In the genomic region with DNA sequence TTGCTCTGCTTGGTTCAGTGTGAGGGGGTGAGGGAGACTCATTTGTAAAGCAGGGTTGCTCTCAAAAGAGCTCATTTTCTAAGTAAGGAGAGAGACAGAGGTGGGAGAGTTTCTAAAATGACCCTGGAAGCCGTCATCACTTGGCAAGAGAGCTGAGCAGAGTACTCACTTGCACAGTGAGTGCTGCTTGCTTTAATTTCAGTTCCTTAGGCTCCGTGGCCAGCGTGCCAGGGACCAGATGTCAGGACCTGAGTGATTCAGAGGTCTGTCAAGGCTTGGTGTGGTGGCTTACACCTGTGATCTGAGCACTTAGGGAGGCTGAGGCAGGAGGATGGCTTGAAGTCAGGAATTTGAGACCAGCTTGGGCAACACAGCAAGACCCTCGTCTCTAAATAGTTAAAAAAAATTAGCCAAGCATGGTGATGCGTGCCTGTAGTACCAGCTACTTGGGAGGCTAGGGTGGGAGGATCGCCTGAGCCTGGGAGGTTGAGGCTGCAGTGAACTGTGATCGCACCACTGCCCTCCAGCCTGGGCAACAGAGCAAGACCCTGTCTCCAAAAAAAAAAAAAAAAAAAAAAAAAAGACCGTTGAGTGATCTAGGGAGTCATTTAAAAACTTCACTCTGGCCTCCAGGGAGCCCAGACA, we compare ENCODE assay signal across 14 cellular contexts. TPM values are rescaled to one million over a fixed set of nuclear protein-coding genes. Genes with fewer than 3 reads are reported as not detected.
A peak's percentile ranks its signal among the peaks of the same experiment; 100 is the strongest.
DNase-seq lines count a peak whose midpoint lies in the region; ATAC-seq, FAIRE-seq and TF ChIP-seq lines count a peak whose summit lies in the region.
"Had no signal": no experiment of that assay in that cellular context is flagged by ENCODE, and none has a peak within 500 bp of the region (broad histone marks: within the 10 kb centered on the region; RNA-seq: fewer than 3 reads in every experiment).

No MANE protein-coding gene starts in this region.

- no TSS peak for BruUV-seq in GM12878 (replicated peaks; lab: Mats Ljungman, UMichigan)

- H3K9ac ChIP-seq in GM12878 (ENCODE audit: control insufficient read depth, insufficient read depth, low read length): no peak overlapping the region
- peak overlapping the region; percentile 66 for H3K9ac ChIP-seq in neural cell (ENCODE audit: low read length)

- peak overlapping the region; percentile 71 for H3K27ac Mint-ChIP-seq in activated CD4-positive, alpha-beta T cell treated with anti-CD3 and anti-CD28 coated beads for 36 hours

- peak overlapping the region; percentile 90 for H3K4me3 Mint-ChIP-seq in activated CD4-positive, alpha-beta T cell treated with anti-CD3 and anti-CD28 coated beads for 36 hours

- POLR2A ChIA-PET in activated CD4-positive, alpha-beta T cell treated with anti-CD3 and anti-CD28 coated beads for 36 hours (lab: Charles Lee): no interaction called here
- POLR2A ChIA-PET in GM12878 (lab: Charles Lee): interaction anchor here (0.6 to 1.3 kb wide), 3 partner anchors 17 to 48 kb away, joined by 3 to 8 read pairs (median 3); no protein-coding TSS in a partner anchor

- H3K4me3 ChIP-seq in MG63 (no peak overlapping the region), GM12878 (no peak overlapping the region), neural cell (ENCODE audit: low read length) (peak overlapping the region; percentile 77)

- H3K4me2 ChIP-seq in GM12878 (ENCODE audit: control insufficient read depth, insufficient read depth) (peak overlapping the region; percentile 92), neural cell (ENCODE audit: low read length) (peak overlapping the region; percentile 88)

- H3K36me3 ChIP-seq in MG63: peaks cover 15% of the 10 kb centered on the region
- H3K36me3 ChIP-seq in GM12878 (ENCODE audit: control insufficient read depth in 2 of 2, insufficient read depth in 2 of 2, low read length in 1 of 2): peaks cover 0 to 7% of the 10 kb centered on the region in 2 experiments; a peak in 1 of 4 replicates
- no peaks in the 10 kb centered on the region for H3K36me3 ChIP-seq in neural cell (ENCODE audit: insufficient read depth, low read length)

- FAIRE-seq in GM12878 (lab: Jason Lieb, UNC): no peak

- H3K79me2 ChIP-seq in GM12878 (ENCODE audit: control insufficient read depth, insufficient read depth, low read length) (no peaks in the 10 kb centered on the region), neural cell (replicated peaks; ENCODE audit: insufficient read depth, low read length) (no peaks in the 10 kb centered on the region)

- H2AFZ ChIP-seq in GM12878 (ENCODE audit: control insufficient read depth, low read depth, low read length) (no peak overlapping the region), neural cell (ENCODE audit: low read depth, low read length) (no peak overlapping the region)

- 9% methylated on average over 6 of the region's 8 CpGs for WGBS in GM12878 (ENCODE audit: insufficient coverage, insufficient replicate concordance, low lambda C conversion rate, missing lambda C conversion rate)

- H3K27ac ChIP-seq in GM12878 (ENCODE audit: control insufficient read depth, insufficient read depth) (no peak overlapping the region), neural cell (ENCODE audit: low read length) (no peak overlapping the region)

- in situ Hi-C loops in GM12878 (cut with MboI): no loop called here

- H4K20me1 ChIP-seq in GM12878 (ENCODE audit: control insufficient read depth, insufficient read depth): no peaks in the 10 kb centered on the region
- H4K20me1 ChIP-seq in neural cell (ENCODE audit: insufficient read depth): no peaks in the 10 kb centered on the region

- no peak for TF ChIP-seq POLR2A in GM12878 (IDR thresholded peaks at IDR 0.05; ENCODE audit: low read depth, low read length)

- peaks cover 10% of the 10 kb centered on the region for H3K4me1 ChIP-seq in GM12878 (ENCODE audit: control insufficient read depth, insufficient read depth, low read length)

- H3K27me3 ChIP-seq in MG63 (no peaks in the 10 kb centered on the region), GM12878 (replicated peaks in 1 of 2; ENCODE audit: control insufficient read depth in 2 of 2, insufficient read depth in 2 of 2, low read length in 1 of 2) (no peaks in the 10 kb centered on the region), neural cell (ENCODE audit: insufficient read depth, low read depth, low read length) (no peaks in the 10 kb centered on the region)
- H3K27me3 ChIP-seq: esophagus squamous epithelium had no signal

- RAD21 ChIA-PET in GM12878 (lab: Charles Lee; ENCODE audit: unreplicated experiment): interaction anchor here (1.0 kb wide), 1 partner anchor 12 kb away, joined by 3 read pairs; a partner anchor contains a TSS

- no peaks in the 10 kb centered on the region for H3K9me3 Mint-ChIP-seq in activated CD4-positive, alpha-beta T cell treated with anti-CD3 and anti-CD28 coated beads for 36 hours (ENCODE audit: low read depth)

- TF ChIP-seq RAD21 in GM12878 (IDR thresholded peaks at IDR 0.05; ENCODE audit: insufficient read depth, low read depth, low read length): no peak
- TF ChIP-seq RAD21 in neural cell (conservative IDR thresholded peaks at IDR 0.05): no peak

- H3K9me2 ChIP-seq in neural cell (ENCODE audit: insufficient read depth, low read length): no peaks in the 10 kb centered on the region

- TF ChIP-seq EP300 in GM12878 (IDR thresholded peaks at IDR 0.05; ENCODE audit: borderline replicate concordance in 1 of 2, control insufficient read depth in 1 of 2, low read depth in 2 of 2, low read length in 2 of 2): no peak
- no peak for TF ChIP-seq EP300 in neural cell (conservative IDR thresholded peaks at IDR 0.05; ENCODE audit: poor library complexity, severe bottlenecking)

- H3F3A ChIP-seq in neural cell (ENCODE audit: insufficient read depth, low read length, poor library complexity, severe bottlenecking): no peaks in the 10 kb centered on the region

- no peaks in the 10 kb centered on the region for H3K9me3 ChIP-seq in MG63
- no peaks in the 10 kb centered on the region for H3K9me3 ChIP-seq in GM12878 (replicated peaks; ENCODE audit: control insufficient read depth, insufficient read depth, low read length)
- H3K9me3 ChIP-seq in neural cell (ENCODE audit: low read length): no peaks in the 10 kb centered on the region
- H3K9me3 ChIP-seq: esophagus squamous epithelium had no signal

- no peak for ATAC-seq in activated CD4-positive, alpha-beta T cell treated with anti-CD3 and anti-CD28 coated beads for 36 hours
- ATAC-seq in GM12878: no peak

- CTCF ChIA-PET in activated CD4-positive, alpha-beta T cell treated with anti-CD3 and anti-CD28 coated beads for 36 hours (lab: Charles Lee): interaction anchor here (0.6 to 2.2 kb wide), 8 partner anchors 9 to 95 kb away, joined by 3 to 9 read pairs (median 3); a partner anchor contains a TSS
- CTCF ChIA-PET in GM12878 (lab: Yijun Ruan, JAX): interaction anchor here (0.7 to 1.7 kb wide), 6 partner anchors 9 to 95 kb away, joined by 3 to 10 read pairs (median 4); no protein-coding TSS in a partner anchor

- H3K27me3 Mint-ChIP-seq in activated CD4-positive, alpha-beta T cell treated with anti-CD3 and anti-CD28 coated beads for 36 hours: no peaks in the 10 kb centered on the region

- SMC1A ChIA-PET in GM12878 (lab: Charles Lee; ENCODE audit: uncharacterized antibody, unreplicated experiment): interaction anchor here (1.1 to 1.4 kb wide), 3 partner anchors 12 to 92 kb away, joined by 3 to 5 read pairs (median 3); a partner anchor contains a TSS

- no peak for DNase-seq in activated CD4-positive, alpha-beta T cell treated with anti-CD3 and anti-CD28 coated beads for 36 hours
- no peak for DNase-seq in activated CD4-positive, alpha-beta T cell treated with anti-CD3 and anti-CD28 coated beads, Interleukin-2, amount 50 U/mL, for 48 hours
- peak; percentile 33 for DNase-seq in MG63
- no peak for DNase-seq in GM12878 (ENCODE audit: low read depth, low spot score)
- DNase-seq in NK-92 treated with Interleukin-12 subunit alpha and Interleukin-12 subunit beta, amount 100 ng/mL, for 24 hours (lab: John Stamatoyannopoulos, UW): no peak
- no peak for DNase-seq in anterior cingulate cortex (lab: John Stamatoyannopoulos, UW)
- DNase-seq in NCI-H2196 (lab: John Stamatoyannopoulos, UW; ENCODE audit: unreplicated experiment): no peak
- DNase-seq: ACHN; activated CD4-positive, alpha-beta T cell treated with anti-CD3 and anti-CD28 coated beads for 4 hours; esophagus squamous epithelium; IMR-90; NCI-H446; Right ventricle myocardium superior had no signal

- H3K36me3 Mint-ChIP-seq in activated CD4-positive, alpha-beta T cell treated with anti-CD3 and anti-CD28 coated beads for 36 hours (ENCODE audit: low read depth): peaks cover 12% of the 10 kb centered on the region

- peaks cover 24% of the 10 kb centered on the region for H3K4me1 Mint-ChIP-seq in activated CD4-positive, alpha-beta T cell treated with anti-CD3 and anti-CD28 coated beads for 36 hours

- TF ChIP-seq CTCF in GM12878 (IDR thresholded peaks at IDR 0.05 in 2 of 3, conservative IDR thresholded peaks at IDR 0.05 in 1 of 3; ENCODE audit: control insufficient read depth in 2 of 3, extremely low read depth in 1 of 3, insufficient read depth in 1 of 3, low read depth in 3 of 3, low read length in 3 of 3): no peak
- no peak for TF ChIP-seq CTCF in neural cell (IDR thresholded peaks at IDR 0.05; ENCODE audit: poor library complexity, severe bottlenecking)

- intact Hi-C loops in activated CD4-positive, alpha-beta T cell treated with anti-CD3 and anti-CD28 coated beads for 36 hours (cut with DNase I, micrococcal nuclease): no loop called here
- intact Hi-C loops in GM12878 (cut with micrococcal nuclease; ENCODE audit: unreplicated experiment): no loop called here

RNA-seq across cellular contexts. Expression of a gene that starts 10.7 kb away (rescaled TPM):
- under 1 TPM; 0.21 to 0.32 TPM for total RNA-seq in activated CD4-positive, alpha-beta T cell treated with anti-CD3 and anti-CD28 coated beads for 36 hours
- total RNA-seq in MG63 (2014; rRNA removed; shearing (Covaris generic); ENCODE audit: low replicate concordance): 15.5 and 22.6 TPM in 2 replicates
- 3.2 and 4.8 TPM in 2 replicates for total RNA-seq in GM12878 (2013; cell fraction: nucleolus; rRNA removed)
- total RNA-seq in GM12878 (2014; rRNA removed): 0.71 and 0.90 TPM in 2 replicates
- total RNA-seq in GM12878 (2014; rRNA removed; fragmentation: Illumina TruSeq; extraction: Trizol): 0.32 and 0.63 TPM in 2 replicates
- total RNA-seq in GM12878 (2021): 1.2 and 1.5 TPM in 2 replicates
- polyA plus RNA-seq in GM12878 (2011; ENCODE audit: low read depth): 0.38 TPM
- polyA plus RNA-seq in GM12878 (2011; rRNA removed): 0.29 and 0.67 TPM in 2 replicates
- 1.1 and 1.9 TPM in 2 replicates for polyA plus RNA-seq in GM12878 (2011; cell fraction: cytosol; rRNA removed)
- 2.0 and 2.8 TPM in 2 replicates for polyA plus RNA-seq in GM12878 (2011; cell fraction: nucleus; rRNA removed)
- polyA plus RNA-seq in GM12878 (2012): 1.8 TPM in 2 replicates
- polyA plus RNA-seq in GM12878 (2014; fragmentation: Illumina TruSeq; extraction: Trizol): 0.26 TPM in 1 of 2 replicates, not detected in the other
- not detected for polyA plus RNA-seq in GM12878 (2014; fragmentation: Nextera tagmentation; extraction: Ambion mirVana)
- polyA plus RNA-seq in GM12878 (2014; rRNA removed): 0.95 and 1.00 TPM in 2 replicates
- 1 to 10 TPM in 1 of 2 experiments, under 1 TPM in 1; 0.58 to 1.1 TPM for polyA plus RNA-seq in GM12878 (2016; fragmentation: Nextera tagmentation; extraction: Ambion mirVana)
- polyA minus RNA-seq in GM12878 (2011; rRNA and poly(A)+ RNA removed): 0.51 and 1.5 TPM in 2 replicates
- 0.53 and 1.0 TPM in 2 replicates for polyA minus RNA-seq in GM12878 (2011; cell fraction: cytosol; rRNA and poly(A)+ RNA removed)
- 0.57 and 0.73 TPM in 2 replicates for polyA minus RNA-seq in GM12878 (2011; cell fraction: nucleus; rRNA and poly(A)+ RNA removed)
- 30.0 and 39.4 TPM in 2 replicates for polyA plus RNA-seq in neural cell
- polyA minus RNA-seq in neural cell: 26.9 and 31.9 TPM in 2 replicates

RNA-seq across cellular contexts. Expression of a gene that starts 11.8 kb away (rescaled TPM):
- total RNA-seq in activated CD4-positive, alpha-beta T cell treated with anti-CD3 and anti-CD28 coated beads for 36 hours: 1 to 10 TPM; 7.6 to 8.3 TPM
- total RNA-seq in MG63 (2014; rRNA removed; shearing (Covaris generic); ENCODE audit: low replicate concordance): 2.8 and 11.9 TPM in 2 replicates
- 2.7 and 6.1 TPM in 2 replicates for total RNA-seq in GM12878 (2013; cell fraction: nucleolus; rRNA removed)
- total RNA-seq in GM12878 (2014; rRNA removed) (1.1 TPM in 2 replicates), GM12878 (2014; rRNA removed; fragmentation: Illumina TruSeq; extraction: Trizol) (0.83 and 1.2 TPM in 2 replicates), GM12878 (2021) (7.2 and 9.4 TPM in 2 replicates)
- polyA plus RNA-seq in GM12878 (2011; ENCODE audit: low read depth): 2.1 TPM
- polyA plus RNA-seq in GM12878 (2011; rRNA removed) (0.13 and 0.53 TPM in 2 replicates), GM12878 (2014; fragmentation: Illumina TruSeq; extraction: Trizol) (0.22 and 0.91 TPM in 2 replicates), GM12878 (2014; fragmentation: Nextera tagmentation; extraction: Ambion mirVana) (under 1 TPM; 0.55 to 0.58 TPM), GM12878 (2014; rRNA removed) (3.1 and 3.2 TPM in 2 replicates), GM12878 (2016; fragmentation: Nextera tagmentation; extraction: Ambion mirVana) (1 to 10 TPM; 3.4 to 4.8 TPM), neural cell (5.1 and 9.8 TPM in 2 replicates)
- 0.73 and 1.0 TPM in 2 replicates for polyA plus RNA-seq in GM12878 (2011; cell fraction: cytosol; rRNA removed)
- polyA plus RNA-seq in GM12878 (2011; cell fraction: nucleus; rRNA removed): 2.0 and 3.8 TPM in 2 replicates
- 4.8 and 5.3 TPM in 2 replicates for polyA plus RNA-seq in GM12878 (2012)
- 0.88 and 1.6 TPM in 2 replicates for polyA minus RNA-seq in GM12878 (2011; rRNA and poly(A)+ RNA removed)
- polyA minus RNA-seq in GM12878 (2011; cell fraction: cytosol; rRNA and poly(A)+ RNA removed): 1.2 and 1.9 TPM in 2 replicates
- 1.1 and 2.1 TPM in 2 replicates for polyA minus RNA-seq in GM12878 (2011; cell fraction: nucleus; rRNA and poly(A)+ RNA removed)
- 11.6 and 17.0 TPM in 2 replicates for polyA minus RNA-seq in neural cell

RNA-seq across cellular contexts. Expression of a gene that starts 24.0 kb away (rescaled TPM):
- total RNA-seq in activated CD4-positive, alpha-beta T cell treated with anti-CD3 and anti-CD28 coated beads for 36 hours: under 1 TPM; 0.11 to 0.30 TPM
- not detected in 2 replicates for total RNA-seq in MG63 (2014; rRNA removed; shearing (Covaris generic); ENCODE audit: low replicate concordance)
- total RNA-seq in GM12878 (2013; cell fraction: nucleolus; rRNA removed): 0.22 TPM in 1 of 2 replicates, not detected in the other
- total RNA-seq in GM12878 (2014; rRNA removed) (0.06 TPM in 1 of 2 replicates, not detected in the other), GM12878 (2014; rRNA removed; fragmentation: Illumina TruSeq; extraction: Trizol) (not detected in 2 replicates), GM12878 (2021) (not detected in 2 replicates)
- polyA plus RNA-seq in GM12878 (2011; ENCODE audit: low read depth): not detected
- polyA plus RNA-seq in GM12878 (2011; rRNA removed) (not detected in 2 replicates), GM12878 (2014; fragmentation: Illumina TruSeq; extraction: Trizol) (not detected in 2 replicates), GM12878 (2014; fragmentation: Nextera tagmentation; extraction: Ambion mirVana) (not detected), GM12878 (2014; rRNA removed) (0.06 TPM in 1 of 2 replicates, not detected in the other), GM12878 (2016; fragmentation: Nextera tagmentation; extraction: Ambion mirVana) (under 1 TPM in 1 of 2 experiments, not detected in 1; 0.33 TPM), neural cell (0.10 TPM in 1 of 2 replicates, not detected in the other)
- 0.01 and 0.05 TPM in 2 replicates for polyA plus RNA-seq in GM12878 (2011; cell fraction: cytosol; rRNA removed)
- polyA plus RNA-seq in GM12878 (2011; cell fraction: nucleus; rRNA removed): 0.07 and 0.15 TPM in 2 replicates
- 0.06 TPM in 1 of 2 replicates, not detected in the other for polyA plus RNA-seq in GM12878 (2012)
- not detected in 2 replicates for polyA minus RNA-seq in GM12878 (2011; rRNA and poly(A)+ RNA removed)
- not detected in 2 replicates for polyA minus RNA-seq in GM12878 (2011; cell fraction: cytosol; rRNA and poly(A)+ RNA removed)
- not detected in 2 replicates for polyA minus RNA-seq in GM12878 (2011; cell fraction: nucleus; rRNA and poly(A)+ RNA removed)
- not detected in 2 replicates for polyA minus RNA-seq in neural cell
- total RNA-seq: esophagus squamous epithelium, IMR-90, Right ventricle myocardium superior had no signal
- polyA plus RNA-seq: IMR-90 had no signal

RNA-seq across cellular contexts. Expression of a gene that starts 57.6 kb away (rescaled TPM):
- total RNA-seq in activated CD4-positive, alpha-beta T cell treated with anti-CD3 and anti-CD28 coated beads for 36 hours: 1,000 to 10,000 TPM; 1,864 to 2,360 TPM
- total RNA-seq in MG63 (2014; rRNA removed; shearing (Covaris generic); ENCODE audit: low replicate concordance): 4.4 and 11.5 TPM in 2 replicates
- 76.5 and 84.9 TPM in 2 replicates for total RNA-seq in GM12878 (2013; cell fraction: nucleolus; rRNA removed)
- total RNA-seq in GM12878 (2014; rRNA removed) (61.5 and 70.0 TPM in 2 replicates), GM12878 (2014; rRNA removed; fragmentation: Illumina TruSeq; extraction: Trizol) (25.8 and 27.0 TPM in 2 replicates), GM12878 (2021) (69.5 and 72.6 TPM in 2 replicates)
- 89.9 TPM for polyA plus RNA-seq in GM12878 (2011; ENCODE audit: low read depth)
- polyA plus RNA-seq in GM12878 (2011; rRNA removed) (92.5 and 122 TPM in 2 replicates), GM12878 (2014; fragmentation: Illumina TruSeq; extraction: Trizol) (30.5 and 54.4 TPM in 2 replicates), GM12878 (2014; fragmentation: Nextera tagmentation; extraction: Ambion mirVana) (10 to 100 TPM; 44.8 to 49.3 TPM), GM12878 (2014; rRNA removed) (74.1 and 82.0 TPM in 2 replicates), GM12878 (2016; fragmentation: Nextera tagmentation; extraction: Ambion mirVana) (10 to 100 TPM; 51.1 to 57.2 TPM), neural cell (not detected in 2 replicates)
- 206 and 287 TPM in 2 replicates for polyA plus RNA-seq in GM12878 (2011; cell fraction: cytosol; rRNA removed)
- 208 and 325 TPM in 2 replicates for polyA plus RNA-seq in GM12878 (2011; cell fraction: nucleus; rRNA removed)
- 178 and 191 TPM in 2 replicates for polyA plus RNA-seq in GM12878 (2012)
- polyA minus RNA-seq in GM12878 (2011; rRNA and poly(A)+ RNA removed): 37.9 and 97.9 TPM in 2 replicates
- polyA minus RNA-seq in GM12878 (2011; cell fraction: cytosol; rRNA and poly(A)+ RNA removed): 52.2 and 53.5 TPM in 2 replicates
- 55.2 and 62.4 TPM in 2 replicates for polyA minus RNA-seq in GM12878 (2011; cell fraction: nucleus; rRNA and poly(A)+ RNA removed)
- not detected in 2 replicates for polyA minus RNA-seq in neural cell
